In genomic region chr6:1929931-1930330, GRCh38 we compare ENCODE assay signal across 15 cellular contexts.
A peak's percentile ranks its signal among the peaks of the same experiment; 100 is the strongest.
DNase-seq lines count a peak whose midpoint lies in the region; ATAC-seq and TF ChIP-seq lines count a peak whose summit lies in the region.
"Had no signal": no experiment of that assay in that cellular context is flagged by ENCODE, and none has a peak within 500 bp of the region (broad histone marks: within the 10 kb centered on the region; RNA-seq: fewer than 3 reads in every experiment).

No MANE protein-coding gene starts in this region.

- H3K27ac ChIP-seq in ascending aorta, result peak overlapping the region; percentile 66
- no peak overlapping the region for H3K27ac ChIP-seq in osteoblast (ENCODE audit: low read depth, low read length)
- peak overlapping the region; percentile 61 to 71 for H3K27ac ChIP-seq in aorta (ENCODE audit: low read depth in 1 of 2, low read length in 2 of 2)
- H3K27ac ChIP-seq in stomach, result no peak overlapping the region
- H3K27ac ChIP-seq: A549, C4-2B had no signal

- DNase-seq in ascending aorta (ENCODE audit: low spot score in 2 of 2), result no peak
- peak; percentile 16 for DNase-seq in cerebellar cortex (ENCODE audit: low spot score)
- no peak for DNase-seq in osteoblast (ENCODE audit: insufficient read length, low spot score, missing footprints)
- no peak for DNase-seq in aorta
- no peak for DNase-seq in stomach
- no peak for DNase-seq in NCI-H146 (lab: John Stamatoyannopoulos, UW)
- DNase-seq: BE2C; CD4-positive, alpha-beta memory T cell; DMS79; GOT3; H9 had no signal

- no peaks in the 10 kb centered on the region for H3K9me3 ChIP-seq in ascending aorta
- H3K9me3 ChIP-seq in osteoblast (ENCODE audit: low read depth, low read length), result no peaks in the 10 kb centered on the region
- no peaks in the 10 kb centered on the region for H3K9me3 ChIP-seq in aorta (ENCODE audit: control insufficient read depth, low read length)
- no peaks in the 10 kb centered on the region for H3K9me3 ChIP-seq in stomach
- H3K9me3 ChIP-seq: A549, BE2C had no signal

- no peak for ATAC-seq in aorta (ENCODE audit: low FRiP score)
- no peak for ATAC-seq in GM18517 (IDR thresholded peaks at IDR 0.05; ENCODE audit: unreplicated experiment)
- ATAC-seq: A549, GM12878 had no signal

- H3K4me2 ChIP-seq in osteoblast (ENCODE audit: insufficient read depth, low read length), result peak overlapping the region; percentile 5
- H3K4me2 ChIP-seq: A549 had no signal

- no peaks in the 10 kb centered on the region for H4K20me1 ChIP-seq in osteoblast (ENCODE audit: insufficient read depth, low read length)

- H3K4me3 ChIP-seq in ascending aorta, result peak overlapping the region; percentile 4 to 26
- H3K4me3 ChIP-seq in osteoblast (ENCODE audit: insufficient read depth, low read length), result no peak overlapping the region
- peak overlapping the region in 1 of 2 donors; percentile 48 for H3K4me3 ChIP-seq in aorta (ENCODE audit: low read length in 2 of 2)
- H3K4me3 ChIP-seq in stomach, result no peak overlapping the region
- H3K4me3 ChIP-seq: A549, GM12878 had no signal

- TF ChIP-seq POLR2A in stomach (IDR thresholded peaks at IDR 0.05), result no peak

- TF ChIP-seq CTCF in ascending aorta (IDR thresholded peaks at IDR 0.05), result no peak
- TF ChIP-seq CTCF in osteoblast (IDR thresholded peaks at IDR 0.05; ENCODE audit: extremely low read depth, low read depth, low read length), result no peak
- TF ChIP-seq CTCF in stomach (IDR thresholded peaks at IDR 0.05), result no peak

- H2AFZ ChIP-seq in osteoblast (ENCODE audit: low read length), result no peak overlapping the region

- WGBS in aorta, 2 donors, result 8 to 13% methylated on average over 9 of the region's 9 CpGs
- WGBS in stomach, 5 donors, result 78 to 88% (median 81%) methylated on average over 9 of the region's 9 CpGs

- H3K4me1 ChIP-seq in ascending aorta (peaks cover 3 to 13% of the 10 kb centered on the region in 2 donors), osteoblast (ENCODE audit: insufficient read depth, low read length) (no peaks in the 10 kb centered on the region), aorta (ENCODE audit: control insufficient read depth in 1 of 2, insufficient read depth in 2 of 2, low read length in 2 of 2) (peaks cover 0 to 4% of the 10 kb centered on the region in 2 donors), stomach (no peaks in the 10 kb centered on the region)
- H3K4me1 ChIP-seq: A549, BE2C had no signal

- H3K27me3 ChIP-seq in ascending aorta (no peaks in the 10 kb centered on the region), osteoblast (ENCODE audit: insufficient read depth, low read length) (no peaks in the 10 kb centered on the region), aorta (ENCODE audit: control insufficient read depth in 1 of 2, insufficient read depth in 2 of 2, low read length in 1 of 2) (no peaks in the 10 kb centered on the region), stomach (no peaks in the 10 kb centered on the region)
- H3K27me3 ChIP-seq: BE2C had no signal

- H3K36me3 ChIP-seq in ascending aorta (no peaks in the 10 kb centered on the region), osteoblast (ENCODE audit: insufficient read depth, low read length) (no peaks in the 10 kb centered on the region), aorta (ENCODE audit: control insufficient read depth in 1 of 2, insufficient read depth in 2 of 2, low read length in 1 of 2) (no peaks in the 10 kb centered on the region), stomach (peaks cover 0 to 34% (median 12%) of the 10 kb centered on the region in 4 donors)
- H3K36me3 ChIP-seq: BE2C had no signal

- intact Hi-C loops in ascending aorta (cut with DNase I), result no loop called here
- intact Hi-C loops in aorta (cut with DNase I), result no loop called here
- intact Hi-C loops in stomach (cut with DNase I; ENCODE audit: low total_unique reads), result no loop called here

- no peaks in the 10 kb centered on the region for H3K79me2 ChIP-seq in osteoblast (ENCODE audit: insufficient read depth, low read length)

- TF ChIP-seq EP300 in stomach (IDR thresholded peaks at IDR 0.05), result no peak

Comparison
In these comparisons a context has a peak if more than half of its experiments do, and no peak if none do; other contexts are left out.
1. H3K27ac ChIP-seq: peak in ascending aorta (2 of 2) and aorta (2 of 2); none in osteoblast (single experiment) and stomach (0 of 5).
2. H3K4me3 ChIP-seq: peak in ascending aorta (2 of 2); none in osteoblast (single experiment) and stomach (0 of 4).